ENCODE assay signal across 11 cellular contexts in the genomic region with DNA sequence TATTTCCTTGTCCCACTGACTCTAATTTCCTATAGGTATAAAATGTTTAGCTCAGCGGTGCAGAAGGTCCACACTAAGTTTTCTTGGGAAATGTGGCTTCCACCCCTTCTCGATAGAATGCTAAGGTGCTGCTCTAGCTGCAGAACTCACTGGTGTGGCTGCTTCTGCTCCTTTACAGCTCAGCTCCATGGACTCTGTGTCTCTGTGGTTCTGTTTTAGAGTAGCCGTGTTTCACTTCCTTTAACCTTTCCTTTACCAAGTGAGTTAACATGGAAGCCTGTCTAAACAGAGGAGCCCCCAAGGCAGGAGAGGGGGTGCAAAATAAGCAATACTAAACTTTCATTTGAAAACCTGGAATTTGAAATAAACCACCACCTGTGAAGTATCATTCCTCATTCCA.
DNase-seq lines count a peak whose midpoint lies in the region; ATAC-seq, FAIRE-seq and TF ChIP-seq lines count a peak whose summit lies in the region.
"Had no signal": no experiment of that assay in that cellular context is flagged by ENCODE, and none has a peak within 500 bp of the region (broad histone marks: within the 10 kb centered on the region; RNA-seq: fewer than 3 reads in every experiment).

No MANE protein-coding gene starts in this region.

- H3K4me3 Mint-ChIP-seq in CD14-positive monocyte = peak overlapping the region; percentile 89 to 94
- H3K4me3 Mint-ChIP-seq in naive B cell = peak overlapping the region in 6 of 8 donors; percentile 17 to 89 (median 56)

- H3K9me3 Mint-ChIP-seq in CD14-positive monocyte (no peaks in the 10 kb centered on the region), naive B cell (no peaks in the 10 kb centered on the region)

- H3K9me3 ChIP-seq in adrenal gland (replicated peaks in 1 of 3) = no peaks in the 10 kb centered on the region
- no peaks in the 10 kb centered on the region for H3K9me3 ChIP-seq in small intestine (ENCODE audit: control insufficient read depth, low read depth)
- H3K9me3 ChIP-seq: pancreas had no signal

- H3K4me3 ChIP-seq in adrenal gland (peak overlapping the region in 1 of 4 donors; percentile 35), small intestine (ENCODE audit: low read depth in 1 of 2, low read length in 2 of 2) (no peak overlapping the region)

- peaks cover 11 to 21% of the 10 kb centered on the region in 2 donors for H3K36me3 Mint-ChIP-seq in CD14-positive monocyte
- no peaks in the 10 kb centered on the region for H3K36me3 Mint-ChIP-seq in naive B cell

- ATAC-seq in HG03108 (IDR thresholded peaks at IDR 0.05; ENCODE audit: unreplicated experiment) = peak; percentile 44
- peak; percentile 53 to 64 for ATAC-seq in naive B cell (ENCODE audit: low read depth in 2 of 2)

- H3K36me3 ChIP-seq in adrenal gland (replicated peaks in 1 of 2) (no peaks in the 10 kb centered on the region), small intestine (ENCODE audit: control insufficient read depth in 2 of 2, insufficient read depth in 2 of 2, low read length in 2 of 2) (no peaks in the 10 kb centered on the region)
- H3K36me3 ChIP-seq: pancreas had no signal

- 56 to 69% (median 60%) methylated on average over 3 of the region's 3 CpGs for WGBS in adrenal gland, 4 donors
- 49 to 69% (median 51%) methylated on average over 3 of the region's 3 CpGs for WGBS in small intestine, 3 donors

- H3K27me3 Mint-ChIP-seq in CD14-positive monocyte (ENCODE audit: low read depth in 3 of 3) = no peaks in the 10 kb centered on the region
- peaks cover 0 to 6% (median 0%) of the 10 kb centered on the region in 3 donors for H3K27me3 Mint-ChIP-seq in naive B cell

- H3K27me3 ChIP-seq in adrenal gland (no peaks in the 10 kb centered on the region), small intestine (ENCODE audit: control insufficient read depth in 2 of 2, insufficient read depth in 2 of 2, low read length in 2 of 2) (no peaks in the 10 kb centered on the region)
- H3K27me3 ChIP-seq: pancreas had no signal

- no peak for FAIRE-seq in small intestine (lab: Jason Lieb, UNC)
- FAIRE-seq: endothelial cell of umbilical vein, pancreas had no signal

- DNase-seq in CD14-positive monocyte (ENCODE audit: low spot score) = no peak
- DNase-seq in adrenal gland = no peak
- no peak for DNase-seq in naive B cell
- DNase-seq in iPS-NIHi7 (ENCODE audit: extremely low spot score) = no peak
- no peak for DNase-seq in small intestine
- no peak for DNase-seq in posterior cingulate gyrus
- no peak for DNase-seq in posterior vena cava (ENCODE audit: low spot score)
- DNase-seq: NCI-H748 treated with DMSO at 0.1 percent for 48 hours, pancreas had no signal

- intact Hi-C loops in CD14-positive monocyte (cut with micrococcal nuclease) = loop anchor here in 1 of 2 donors (5.0 kb wide), 2 partner anchors 42 to 67 kb away; a partner anchor contains a TSS
- intact Hi-C loops in adrenal gland (cut with DNase I) = no loop called here
- intact Hi-C loops in posterior cingulate gyrus (cut with DNase I) = no loop called here
- intact Hi-C loops in posterior vena cava (cut with DNase I) = loop anchor here in 1 of 2 donors (1.0 kb wide), 1 partner anchor 20 kb away; no protein-coding TSS in a partner anchor

- TF ChIP-seq CTCF in CD14-positive monocyte (IDR thresholded peaks at IDR 0.05) = no peak
- TF ChIP-seq CTCF in adrenal gland (IDR thresholded peaks at IDR 0.05) = no peak

- TF ChIP-seq POLR2A in adrenal gland (IDR thresholded peaks at IDR 0.05) = no peak

- H3K27ac Mint-ChIP-seq in CD14-positive monocyte (peak overlapping the region; percentile 86 to 95 (median 94)), naive B cell (peak overlapping the region in 2 of 6 donors; percentile 47 to 49)

- peak overlapping the region in 3 of 5 donors; percentile 5 to 67 (median 49) for H3K27ac ChIP-seq in adrenal gland
- no peak overlapping the region for H3K27ac ChIP-seq in small intestine (ENCODE audit: low read depth in 1 of 2, low read length in 1 of 2)

- H3K4me1 Mint-ChIP-seq in CD14-positive monocyte (peaks cover 80% of the 10 kb centered on the region), naive B cell (peaks cover 15 to 26% (median 18%) of the 10 kb centered on the region in 3 donors)

- H3K4me1 ChIP-seq in adrenal gland (replicated peaks in 1 of 2) = no peaks in the 10 kb centered on the region
- H3K4me1 ChIP-seq in small intestine (ENCODE audit: control insufficient read depth in 2 of 2, insufficient read depth in 1 of 2, low read depth in 1 of 2, low read length in 1 of 2) = no peaks in the 10 kb centered on the region
- H3K4me1 ChIP-seq: pancreas had no signal

Comparison
In these comparisons a context has a peak if more than half of its experiments do, and no peak if none do; other contexts are left out.
1. H3K27ac ChIP-seq: peak in adrenal gland (3 of 5); none in small intestine (0 of 2).